ENCODE assay signal across 8 cellular contexts in genomic region chr12:57940052-57940914, GRCh38. TPM values are rescaled to one million over a fixed set of nuclear protein-coding genes. Genes with fewer than 3 reads are reported as not detected.
DNase-seq lines count a peak whose midpoint lies in the region; ATAC-seq and TF ChIP-seq lines count a peak whose summit lies in the region.

No MANE protein-coding gene starts in this region.

- H3F3A ChIP-seq in GM23248 (ENCODE audit: insufficient read depth): no peaks in the 10 kb centered on the region

- H3K4me2 ChIP-seq in GM23248 (ENCODE audit: unreplicated experiment): peak overlapping the region; percentile 58

- 76 to 86% methylated on average over 2 of the region's 2 CpGs for WGBS in GM23248 (ENCODE audit: low coverage in 1 of 2, low lambda C conversion rate in 2 of 2, missing lambda C conversion rate in 2 of 2), 2 experiments
- WGBS in esophagus squamous epithelium, 2 donors: 55 to 68% methylated on average over 2 of the region's 2 CpGs

- H3K9me3 ChIP-seq in GM23248 (ENCODE audit: low read depth): no peaks in the 10 kb centered on the region
- H3K9me3 ChIP-seq in SJSA1 (replicated peaks): no peaks in the 10 kb centered on the region
- H3K9me3 ChIP-seq in esophagus squamous epithelium: no peaks in the 10 kb centered on the region
- H3K9me3 ChIP-seq in gastrocnemius medialis: no peaks in the 10 kb centered on the region

- no peaks in the 10 kb centered on the region for H3K9me2 ChIP-seq in GM23248 (ENCODE audit: insufficient read depth)

- H2AFZ ChIP-seq in GM23248: peak overlapping the region; percentile 92

- H3K27me3 ChIP-seq in GM23248 (replicated peaks; ENCODE audit: insufficient read depth): no peaks in the 10 kb centered on the region
- no peaks in the 10 kb centered on the region for H3K27me3 ChIP-seq in SJSA1 (replicated peaks)
- H3K27me3 ChIP-seq in esophagus squamous epithelium: no peaks in the 10 kb centered on the region
- H3K27me3 ChIP-seq in gastrocnemius medialis: no peaks in the 10 kb centered on the region

- H3K27ac ChIP-seq in GM23248: 0 out of 2 replicates have a peak overlapping the region, but pooled peaks have one; percentile 37
- H3K27ac ChIP-seq in SJSA1: peak overlapping the region; percentile 44
- peak overlapping the region; percentile 82 to 93 (median 92) for H3K27ac ChIP-seq in esophagus squamous epithelium
- peak overlapping the region; percentile 88 to 97 (median 94) for H3K27ac ChIP-seq in gastrocnemius medialis

- peaks cover 3% of the 10 kb centered on the region for H3K79me2 ChIP-seq in GM23248 (ENCODE audit: insufficient read depth)

- TF ChIP-seq CTCF in esophagus squamous epithelium (IDR thresholded peaks at IDR 0.05) (no peak), gastrocnemius medialis (IDR thresholded peaks at IDR 0.05 in 4 of 5, conservative IDR thresholded peaks at IDR 0.05 in 1 of 5) (no peak)

- TF ChIP-seq POLR2A in esophagus squamous epithelium (IDR thresholded peaks at IDR 0.05): no peak
- TF ChIP-seq POLR2A in gastrocnemius medialis (IDR thresholded peaks at IDR 0.05): no peak

- H3K4me3 ChIP-seq in GM23248: peak overlapping the region; percentile 77
- H3K4me3 ChIP-seq in SJSA1: peak overlapping the region; percentile 65
- H3K4me3 ChIP-seq in esophagus squamous epithelium: peak overlapping the region in 3 of 4 donors; percentile 60 to 74 (median 69)
- peak overlapping the region; percentile 78 to 97 (median 82) for H3K4me3 ChIP-seq in gastrocnemius medialis

- no peaks in the 10 kb centered on the region for H4K20me1 ChIP-seq in GM23248 (ENCODE audit: insufficient read depth)

- DNase-seq in GM23248 (no peak), SJSA1 (ENCODE audit: low read depth in 1 of 2, low spot score in 2 of 2) (no peak), esophagus squamous epithelium (lab: John Stamatoyannopoulos, UW) (no peak), gastrocnemius medialis (no peak), epidermal melanocyte (ENCODE audit: insufficient read length, low spot score) (no peak), inferior parietal cortex (ENCODE audit: extremely low spot score) (no peak)

- ATAC-seq in gastrocnemius medialis (no peak), GM21529 (IDR thresholded peaks at IDR 0.05; ENCODE audit: unreplicated experiment) (no peak), HG02610 (IDR thresholded peaks at IDR 0.05; ENCODE audit: unreplicated experiment) (no peak)

- H3K36me3 ChIP-seq in GM23248 (ENCODE audit: low read depth): no peaks in the 10 kb centered on the region
- peaks cover 5% of the 10 kb centered on the region for H3K36me3 ChIP-seq in SJSA1
- no peaks in the 10 kb centered on the region for H3K36me3 ChIP-seq in esophagus squamous epithelium
- H3K36me3 ChIP-seq in gastrocnemius medialis: no peaks in the 10 kb centered on the region

- H3K9ac ChIP-seq in GM23248: peak overlapping the region; percentile 72

- intact Hi-C loops in esophagus squamous epithelium (cut with DNase I): no loop called here
- intact Hi-C loops in gastrocnemius medialis (cut with DNase I; ENCODE audit: low total_unique reads): loop anchor here (2.0 to 5.0 kb wide), 2 partner anchors 418 to 977 kb away; partner anchors contain the start of genes DDIT3 and MBD6

- in situ Hi-C loops in GM23248 (cut with MboI) (no loop called here), gastrocnemius medialis (cut with MboI; ENCODE audit: low sequenced_read_pairs in 4 of 4) (no loop called here)

- H3K4me1 ChIP-seq in GM23248 (ENCODE audit: insufficient read depth) (peaks cover 11% of the 10 kb centered on the region), SJSA1 (replicated peaks) (peaks cover 30% of the 10 kb centered on the region), esophagus squamous epithelium (peaks cover 8 to 44% (median 10%) of the 10 kb centered on the region in 3 donors), gastrocnemius medialis (peaks cover 21 to 26% of the 10 kb centered on the region in 2 donors)

RNA-seq across cellular contexts. Expression of gene ATP23, which starts 1.1 kb away (rescaled TPM):
- 8.0 and 14.8 TPM in 2 replicates for total RNA-seq in GM23248 (2014; rRNA removed; shearing (Covaris generic))
- 4.3 and 5.7 TPM in 2 replicates for polyA plus RNA-seq in GM23248 (2016; fragmentation: Nextera tagmentation; extraction: Ambion mirVana)
- total RNA-seq in SJSA1 (2014; rRNA removed; shearing (Covaris generic)): 275 and 410 TPM in 2 replicates
- 10 to 100 TPM in 2 of 4 donors, 1 to 10 TPM in 2; 2.0 to 17.9 (median 8.6) TPM for total RNA-seq in esophagus squamous epithelium
- total RNA-seq in gastrocnemius medialis: 10 to 100 TPM in 2 of 4 donors, 1 to 10 TPM in 2; 7.1 to 26.4 (median 10.7) TPM

Comparison
In these comparisons a context has a peak if more than half of its experiments do, and no peak if none do; other contexts are left out.
1. H3K27ac ChIP-seq: peak in every context shown above with its lines; median percentile 94 in gastrocnemius medialis; 92 in esophagus squamous epithelium; 44 in SJSA1; 37 in GM23248.
2. RNA of gene ATP23, which starts 1.1 kb away (total RNA-seq): 275 to 410 TPM in SJSA1; 8.0 to 14.8 TPM in GM23248, 2.0 to 17.9 TPM in esophagus squamous epithelium and 7.1 to 26.4 TPM in gastrocnemius medialis; every median in the first group is over 10 times any median in the second.
3. Peak in every context shown above with its lines, with median percentiles within 50 percentile points of each other: H3K4me3 ChIP-seq.